1 cellular context compared by ENCODE assay signal in the genomic region with DNA sequence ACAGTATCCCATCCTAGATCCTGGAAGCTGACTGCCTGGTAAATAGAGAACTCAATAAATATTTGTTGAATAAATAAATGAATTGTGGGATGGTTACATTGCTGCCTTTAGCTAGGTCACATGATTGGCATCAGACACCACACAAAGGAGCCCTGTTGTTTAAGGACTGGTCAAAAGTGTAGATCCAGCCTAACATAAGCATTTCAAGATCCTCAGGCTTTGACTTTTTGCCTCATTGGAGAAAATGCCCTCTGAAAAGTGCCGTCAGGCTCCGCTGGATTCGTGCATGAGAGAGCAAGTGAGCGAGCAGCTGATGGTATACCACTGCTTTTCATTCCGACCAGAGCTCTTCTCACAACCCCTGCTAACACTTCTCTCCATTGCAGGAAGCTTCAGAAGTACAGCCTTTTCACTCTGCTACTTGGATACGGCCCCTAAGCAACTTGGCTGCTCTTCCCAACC.
TF ChIP-seq lines count a peak whose summit lies in the region.

No MANE protein-coding gene starts in this region.

TF ChIP-seq in HepG2, 621 proteins besides CTCF, POLR2A, EP300 and RAD21 (continued from another document and continues in another):
- TF ChIP-seq, protein P1, sequence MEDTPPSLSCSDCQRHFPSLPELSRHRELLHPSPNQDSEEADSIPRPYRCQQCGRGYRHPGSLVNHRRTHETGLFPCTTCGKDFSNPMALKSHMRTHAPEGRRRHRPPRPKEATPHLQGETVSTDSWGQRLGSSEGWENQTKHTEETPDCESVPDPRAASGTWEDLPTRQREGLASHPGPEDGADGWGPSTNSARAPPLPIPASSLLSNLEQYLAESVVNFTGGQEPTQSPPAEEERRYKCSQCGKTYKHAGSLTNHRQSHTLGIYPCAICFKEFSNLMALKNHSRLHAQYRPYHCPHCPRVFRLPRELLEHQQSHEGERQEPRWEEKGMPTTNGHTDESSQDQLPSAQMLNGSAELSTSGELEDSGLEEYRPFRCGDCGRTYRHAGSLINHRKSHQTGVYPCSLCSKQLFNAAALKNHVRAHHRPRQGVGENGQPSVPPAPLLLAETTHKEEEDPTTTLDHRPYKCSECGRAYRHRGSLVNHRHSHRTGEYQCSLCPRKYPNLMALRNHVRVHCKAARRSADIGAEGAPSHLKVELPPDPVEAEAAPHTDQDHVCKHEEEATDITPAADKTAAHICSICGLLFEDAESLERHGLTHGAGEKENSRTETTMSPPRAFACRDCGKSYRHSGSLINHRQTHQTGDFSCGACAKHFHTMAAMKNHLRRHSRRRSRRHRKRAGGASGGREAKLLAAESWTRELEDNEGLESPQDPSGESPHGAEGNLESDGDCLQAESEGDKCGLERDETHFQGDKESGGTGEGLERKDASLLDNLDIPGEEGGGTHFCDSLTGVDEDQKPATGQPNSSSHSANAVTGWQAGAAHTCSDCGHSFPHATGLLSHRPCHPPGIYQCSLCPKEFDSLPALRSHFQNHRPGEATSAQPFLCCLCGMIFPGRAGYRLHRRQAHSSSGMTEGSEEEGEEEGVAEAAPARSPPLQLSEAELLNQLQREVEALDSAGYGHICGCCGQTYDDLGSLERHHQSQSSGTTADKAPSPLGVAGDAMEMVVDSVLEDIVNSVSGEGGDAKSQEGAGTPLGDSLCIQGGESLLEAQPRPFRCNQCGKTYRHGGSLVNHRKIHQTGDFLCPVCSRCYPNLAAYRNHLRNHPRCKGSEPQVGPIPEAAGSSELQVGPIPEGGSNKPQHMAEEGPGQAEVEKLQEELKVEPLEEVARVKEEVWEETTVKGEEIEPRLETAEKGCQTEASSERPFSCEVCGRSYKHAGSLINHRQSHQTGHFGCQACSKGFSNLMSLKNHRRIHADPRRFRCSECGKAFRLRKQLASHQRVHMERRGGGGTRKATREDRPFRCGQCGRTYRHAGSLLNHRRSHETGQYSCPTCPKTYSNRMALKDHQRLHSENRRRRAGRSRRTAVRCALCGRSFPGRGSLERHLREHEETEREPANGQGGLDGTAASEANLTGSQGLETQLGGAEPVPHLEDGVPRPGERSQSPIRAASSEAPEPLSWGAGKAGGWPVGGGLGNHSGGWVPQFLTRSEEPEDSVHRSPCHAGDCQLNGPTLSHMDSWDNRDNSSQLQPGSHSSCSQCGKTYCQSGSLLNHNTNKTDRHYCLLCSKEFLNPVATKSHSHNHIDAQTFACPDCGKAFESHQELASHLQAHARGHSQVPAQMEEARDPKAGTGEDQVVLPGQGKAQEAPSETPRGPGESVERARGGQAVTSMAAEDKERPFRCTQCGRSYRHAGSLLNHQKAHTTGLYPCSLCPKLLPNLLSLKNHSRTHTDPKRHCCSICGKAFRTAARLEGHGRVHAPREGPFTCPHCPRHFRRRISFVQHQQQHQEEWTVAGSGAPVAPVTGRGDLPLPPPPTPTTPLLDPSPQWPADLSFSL (CRISPR knock-in tag; IDR thresholded peaks at IDR 0.05) = no peak
- peak; percentile 32; the same call in 1 of the 2 replicates for TF ChIP-seq HMG20A (CRISPR knock-in tag; IDR thresholded peaks at IDR 0.05; ENCODE audit: borderline replicate concordance)
- TF ChIP-seq, protein P2, sequence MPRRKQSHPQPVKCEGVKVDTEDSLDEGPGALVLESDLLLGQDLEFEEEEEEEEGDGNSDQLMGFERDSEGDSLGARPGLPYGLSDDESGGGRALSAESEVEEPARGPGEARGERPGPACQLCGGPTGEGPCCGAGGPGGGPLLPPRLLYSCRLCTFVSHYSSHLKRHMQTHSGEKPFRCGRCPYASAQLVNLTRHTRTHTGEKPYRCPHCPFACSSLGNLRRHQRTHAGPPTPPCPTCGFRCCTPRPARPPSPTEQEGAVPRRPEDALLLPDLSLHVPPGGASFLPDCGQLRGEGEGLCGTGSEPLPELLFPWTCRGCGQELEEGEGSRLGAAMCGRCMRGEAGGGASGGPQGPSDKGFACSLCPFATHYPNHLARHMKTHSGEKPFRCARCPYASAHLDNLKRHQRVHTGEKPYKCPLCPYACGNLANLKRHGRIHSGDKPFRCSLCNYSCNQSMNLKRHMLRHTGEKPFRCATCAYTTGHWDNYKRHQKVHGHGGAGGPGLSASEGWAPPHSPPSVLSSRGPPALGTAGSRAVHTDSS (CRISPR knock-in tag; conservative IDR thresholded peaks at IDR 0.05) = no peak
- peak; percentile 57 for TF ChIP-seq POLR2G (IDR thresholded peaks at IDR 0.05; ENCODE audit: low read depth, low read length)
- TF ChIP-seq MBD4 (IDR thresholded peaks at IDR 0.05; ENCODE audit: borderline replicate concordance, low read length) = no peak
- no peak for TF ChIP-seq ZFP82 (CRISPR knock-in tag; IDR thresholded peaks at IDR 0.05; ENCODE audit: borderline replicate concordance)
- TF ChIP-seq PAF1 (CRISPR knock-in tag; IDR thresholded peaks at IDR 0.05) = no peak
- TF ChIP-seq, protein P3, sequence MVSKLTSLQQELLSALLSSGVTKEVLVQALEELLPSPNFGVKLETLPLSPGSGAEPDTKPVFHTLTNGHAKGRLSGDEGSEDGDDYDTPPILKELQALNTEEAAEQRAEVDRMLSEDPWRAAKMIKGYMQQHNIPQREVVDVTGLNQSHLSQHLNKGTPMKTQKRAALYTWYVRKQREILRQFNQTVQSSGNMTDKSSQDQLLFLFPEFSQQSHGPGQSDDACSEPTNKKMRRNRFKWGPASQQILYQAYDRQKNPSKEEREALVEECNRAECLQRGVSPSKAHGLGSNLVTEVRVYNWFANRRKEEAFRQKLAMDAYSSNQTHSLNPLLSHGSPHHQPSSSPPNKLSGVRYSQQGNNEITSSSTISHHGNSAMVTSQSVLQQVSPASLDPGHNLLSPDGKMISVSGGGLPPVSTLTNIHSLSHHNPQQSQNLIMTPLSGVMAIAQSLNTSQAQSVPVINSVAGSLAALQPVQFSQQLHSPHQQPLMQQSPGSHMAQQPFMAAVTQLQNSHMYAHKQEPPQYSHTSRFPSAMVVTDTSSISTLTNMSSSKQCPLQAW (CRISPR knock-in tag; IDR thresholded peaks at IDR 0.05) = peak; percentile 50; the same call in 1 of the 2 replicates
- no peak for TF ChIP-seq TRIM24 (CRISPR knock-in tag; IDR thresholded peaks at IDR 0.05)
- TF ChIP-seq SOX13 (IDR thresholded peaks at IDR 0.05) = no peak
- TF ChIP-seq SOX13 (CRISPR knock-in tag; conservative IDR thresholded peaks at IDR 0.05 in 1 of 2, IDR thresholded peaks at IDR 0.05 in 1 of 2) = peak in 1 of 2 experiments; percentile 40; a peak in 1 of 4 replicates
- no peak for TF ChIP-seq POGZ (CRISPR knock-in tag; IDR thresholded peaks at IDR 0.05)
- no peak for TF ChIP-seq PHB2 (IDR thresholded peaks at IDR 0.05; ENCODE audit: partially characterized antibody)
- TF ChIP-seq NFKBIZ (CRISPR knock-in tag; IDR thresholded peaks at IDR 0.05) = no peak
- TF ChIP-seq, protein P4, sequence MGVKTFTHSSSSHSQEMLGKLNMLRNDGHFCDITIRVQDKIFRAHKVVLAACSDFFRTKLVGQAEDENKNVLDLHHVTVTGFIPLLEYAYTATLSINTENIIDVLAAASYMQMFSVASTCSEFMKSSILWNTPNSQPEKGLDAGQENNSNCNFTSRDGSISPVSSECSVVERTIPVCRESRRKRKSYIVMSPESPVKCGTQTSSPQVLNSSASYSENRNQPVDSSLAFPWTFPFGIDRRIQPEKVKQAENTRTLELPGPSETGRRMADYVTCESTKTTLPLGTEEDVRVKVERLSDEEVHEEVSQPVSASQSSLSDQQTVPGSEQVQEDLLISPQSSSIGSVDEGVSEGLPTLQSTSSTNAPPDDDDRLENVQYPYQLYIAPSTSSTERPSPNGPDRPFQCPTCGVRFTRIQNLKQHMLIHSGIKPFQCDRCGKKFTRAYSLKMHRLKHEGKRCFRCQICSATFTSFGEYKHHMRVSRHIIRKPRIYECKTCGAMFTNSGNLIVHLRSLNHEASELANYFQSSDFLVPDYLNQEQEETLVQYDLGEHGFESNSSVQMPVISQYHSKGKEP (CRISPR knock-in tag; IDR thresholded peaks at IDR 0.05) = no peak
- 0 out of 2 replicates have a peak, but pooled peaks have one; percentile 48 for TF ChIP-seq KMT2A (CRISPR knock-in tag; IDR thresholded peaks at IDR 0.05)
- TF ChIP-seq, protein P5, sequence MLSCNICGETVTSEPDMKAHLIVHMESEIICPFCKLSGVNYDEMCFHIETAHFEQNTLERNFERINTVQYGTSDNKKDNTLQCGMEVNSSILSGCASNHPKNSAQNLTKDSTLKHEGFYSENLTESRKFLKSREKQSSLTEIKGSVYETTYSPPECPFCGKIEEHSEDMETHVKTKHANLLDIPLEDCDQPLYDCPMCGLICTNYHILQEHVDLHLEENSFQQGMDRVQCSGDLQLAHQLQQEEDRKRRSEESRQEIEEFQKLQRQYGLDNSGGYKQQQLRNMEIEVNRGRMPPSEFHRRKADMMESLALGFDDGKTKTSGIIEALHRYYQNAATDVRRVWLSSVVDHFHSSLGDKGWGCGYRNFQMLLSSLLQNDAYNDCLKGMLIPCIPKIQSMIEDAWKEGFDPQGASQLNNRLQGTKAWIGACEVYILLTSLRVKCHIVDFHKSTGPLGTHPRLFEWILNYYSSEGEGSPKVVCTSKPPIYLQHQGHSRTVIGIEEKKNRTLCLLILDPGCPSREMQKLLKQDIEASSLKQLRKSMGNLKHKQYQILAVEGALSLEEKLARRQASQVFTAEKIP (CRISPR knock-in tag; IDR thresholded peaks at IDR 0.05; ENCODE audit: borderline replicate concordance) = no peak
- TF ChIP-seq FOSL1 (CRISPR knock-in tag; IDR thresholded peaks at IDR 0.05; ENCODE audit: borderline replicate concordance) = no peak
- TF ChIP-seq DMAP1 (CRISPR knock-in tag; IDR thresholded peaks at IDR 0.05) = 0 out of 2 replicates have a peak, but pooled peaks have one; percentile 50
- TF ChIP-seq, protein P6, sequence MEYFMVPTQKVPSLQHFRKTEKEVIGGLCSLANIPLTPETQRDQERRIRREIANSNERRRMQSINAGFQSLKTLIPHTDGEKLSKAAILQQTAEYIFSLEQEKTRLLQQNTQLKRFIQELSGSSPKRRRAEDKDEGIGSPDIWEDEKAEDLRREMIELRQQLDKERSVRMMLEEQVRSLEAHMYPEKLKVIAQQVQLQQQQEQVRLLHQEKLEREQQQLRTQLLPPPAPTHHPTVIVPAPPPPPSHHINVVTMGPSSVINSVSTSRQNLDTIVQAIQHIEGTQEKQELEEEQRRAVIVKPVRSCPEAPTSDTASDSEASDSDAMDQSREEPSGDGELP (IDR thresholded peaks at IDR 0.05; ENCODE audit: borderline replicate concordance, low read depth) = peak; percentile 60; the same call in 1 of the 2 replicates
- 0 out of 2 replicates have a peak, but pooled peaks have one; percentile 33 for TF ChIP-seq RBFOX2 (IDR thresholded peaks at IDR 0.05; ENCODE audit: low read depth, low read length)
- peak; percentile 27; the same call in 1 of the 2 replicates for TF ChIP-seq BCL6 (CRISPR knock-in tag; IDR thresholded peaks at IDR 0.05)
- TF ChIP-seq ZFY (CRISPR knock-in tag; IDR thresholded peaks at IDR 0.05) = no peak
- 0 out of 2 replicates have a peak, but pooled peaks have one; percentile 32 for TF ChIP-seq ZNF614 (CRISPR knock-in tag; IDR thresholded peaks at IDR 0.05; ENCODE audit: borderline replicate concordance)
- TF ChIP-seq, protein P7, sequence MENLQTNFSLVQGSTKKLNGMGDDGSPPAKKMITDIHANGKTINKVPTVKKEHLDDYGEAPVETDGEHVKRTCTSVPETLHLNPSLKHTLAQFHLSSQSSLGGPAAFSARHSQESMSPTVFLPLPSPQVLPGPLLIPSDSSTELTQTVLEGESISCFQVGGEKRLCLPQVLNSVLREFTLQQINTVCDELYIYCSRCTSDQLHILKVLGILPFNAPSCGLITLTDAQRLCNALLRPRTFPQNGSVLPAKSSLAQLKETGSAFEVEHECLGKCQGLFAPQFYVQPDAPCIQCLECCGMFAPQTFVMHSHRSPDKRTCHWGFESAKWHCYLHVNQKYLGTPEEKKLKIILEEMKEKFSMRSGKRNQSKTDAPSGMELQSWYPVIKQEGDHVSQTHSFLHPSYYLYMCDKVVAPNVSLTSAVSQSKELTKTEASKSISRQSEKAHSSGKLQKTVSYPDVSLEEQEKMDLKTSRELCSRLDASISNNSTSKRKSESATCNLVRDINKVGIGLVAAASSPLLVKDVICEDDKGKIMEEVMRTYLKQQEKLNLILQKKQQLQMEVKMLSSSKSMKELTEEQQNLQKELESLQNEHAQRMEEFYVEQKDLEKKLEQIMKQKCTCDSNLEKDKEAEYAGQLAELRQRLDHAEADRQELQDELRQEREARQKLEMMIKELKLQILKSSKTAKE (CRISPR knock-in tag; IDR thresholded peaks at IDR 0.05; ENCODE audit: borderline replicate concordance) = no peak
- 0 out of 2 replicates have a peak, but pooled peaks have one; percentile 47 for TF ChIP-seq ISL2 (CRISPR knock-in tag; IDR thresholded peaks at IDR 0.05)
- TF ChIP-seq SRSF4 (IDR thresholded peaks at IDR 0.05; ENCODE audit: low read depth, low read length, poor library complexity, severe bottlenecking) = no peak
- no peak for TF ChIP-seq PAX8 (CRISPR knock-in tag; IDR thresholded peaks at IDR 0.05; ENCODE audit: borderline replicate concordance)
- 0 out of 2 replicates have a peak, but pooled peaks have one; percentile 9 for TF ChIP-seq NR2F6 (IDR thresholded peaks at IDR 0.05)
- no peak for TF ChIP-seq NR2F6 (CRISPR knock-in tag; IDR thresholded peaks at IDR 0.05)
- peak; percentile 36; the same call in 1 of the 2 replicates for TF ChIP-seq ZNF224 (CRISPR knock-in tag; IDR thresholded peaks at IDR 0.05)
- 0 out of 2 replicates have a peak, but pooled peaks have one; percentile 63 for TF ChIP-seq ZNF331 (CRISPR knock-in tag; IDR thresholded peaks at IDR 0.05)
- TF ChIP-seq PHF20 (CRISPR knock-in tag; IDR thresholded peaks at IDR 0.05) = no peak
- TF ChIP-seq, protein P8, sequence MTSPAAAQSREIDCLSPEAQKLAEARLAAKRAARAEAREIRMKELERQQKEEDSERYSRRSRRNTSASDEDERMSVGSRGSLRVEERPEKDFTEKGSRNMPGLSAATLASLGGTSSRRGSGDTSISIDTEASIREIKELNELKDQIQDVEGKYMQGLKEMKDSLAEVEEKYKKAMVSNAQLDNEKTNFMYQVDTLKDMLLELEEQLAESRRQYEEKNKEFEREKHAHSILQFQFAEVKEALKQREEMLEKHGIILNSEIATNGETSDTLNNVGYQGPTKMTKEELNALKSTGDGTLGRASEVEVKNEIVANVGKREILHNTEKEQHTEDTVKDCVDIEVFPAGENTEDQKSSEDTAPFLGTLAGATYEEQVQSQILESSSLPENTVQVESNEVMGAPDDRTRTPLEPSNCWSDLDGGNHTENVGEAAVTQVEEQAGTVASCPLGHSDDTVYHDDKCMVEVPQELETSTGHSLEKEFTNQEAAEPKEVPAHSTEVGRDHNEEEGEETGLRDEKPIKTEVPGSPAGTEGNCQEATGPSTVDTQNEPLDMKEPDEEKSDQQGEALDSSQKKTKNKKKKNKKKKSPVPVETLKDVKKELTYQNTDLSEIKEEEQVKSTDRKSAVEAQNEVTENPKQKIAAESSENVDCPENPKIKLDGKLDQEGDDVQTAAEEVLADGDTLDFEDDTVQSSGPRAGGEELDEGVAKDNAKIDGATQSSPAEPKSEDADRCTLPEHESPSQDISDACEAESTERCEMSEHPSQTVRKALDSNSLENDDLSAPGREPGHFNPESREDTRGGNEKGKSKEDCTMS (CRISPR knock-in tag; conservative IDR thresholded peaks at IDR 0.05) = no peak
